Comparison of ENCODE assay signal across 27 cellular contexts in the genomic region with DNA sequence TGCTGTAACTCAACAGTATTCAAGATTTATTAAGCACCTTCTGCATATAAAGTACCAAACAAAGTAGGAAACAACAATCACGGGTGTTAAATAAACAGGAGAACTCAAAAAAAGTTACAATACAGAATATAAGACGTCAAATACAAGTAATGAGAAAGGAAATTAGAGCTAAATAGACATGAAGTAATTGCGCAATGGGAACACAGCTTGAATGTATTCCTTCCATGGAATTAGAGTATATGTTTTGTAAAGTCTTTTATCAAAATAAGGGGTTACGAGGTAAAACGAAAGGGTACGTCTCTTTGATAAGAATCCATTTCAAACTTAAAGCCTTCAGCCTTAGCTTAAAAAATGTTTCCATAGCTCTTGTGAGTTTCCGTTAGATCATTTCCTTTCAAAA.
"Had no signal": no experiment of that assay in that cellular context is flagged by ENCODE, and none has a peak within 500 bp of the region (broad histone marks: within the 10 kb centered on the region; RNA-seq: fewer than 3 reads in every experiment).

No MANE protein-coding gene starts in this region.

- ATAC-seq: activated CD4-positive, CD25-positive, alpha-beta regulatory T cell treated with anti-CD3 and anti-CD28 coated beads, Interleukin-2, amount 50 U/mL, for 24 hours; activated CD8-positive, alpha-beta T cell treated with anti-CD3 and anti-CD28 coated beads for 36 hours; activated T-cell treated with anti-CD3 and anti-CD28 coated beads, Interleukin-2, amount 50 U/mL, for 4 hours; activated T-helper 17 cell treated with anti-CD3 and anti-CD28 coated beads, Interleukin-2, amount 50 U/mL, for 72 hours; esophagus mucosa; T-helper 17 cell had no signal

- FAIRE-seq: astrocyte, bronchial epithelial cell had no signal

- H3K27ac ChIP-seq: adrenal gland, brain microvascular endothelial cell, coronary artery, dorsolateral prefrontal cortex, WERI-Rb-1 had no signal

- H3K9me3 ChIP-seq: adrenal gland had no signal

- H3K4me1 ChIP-seq: adrenal gland had no signal

- DNase-seq: activated B cell treated with CpG ODN at 0.5 μM for 24 hours; activated CD4-positive, alpha-beta T cell treated with anti-CD3 and anti-CD28 coated beads for 48 hours; activated CD4-positive, alpha-beta T cell treated with anti-CD3 and anti-CD28 coated beads, Interleukin-2, amount 50 U/mL, for 1 hour; activated CD4-positive, alpha-beta T cell treated with anti-CD3 and anti-CD28 coated beads, Interleukin-2, amount 50 U/mL, for 48 hours; activated CD8-positive, alpha-beta memory T cell treated with anti-CD3 and anti-CD28 coated beads for 24 hours; activated CD8-positive, alpha-beta T cell treated with anti-CD3 and anti-CD28 coated beads for 36 hours; activated effector memory CD4-positive, alpha-beta T cell treated with Interleukin-2 at 50 U/mL for 16 hours; activated gamma-delta T cell treated with Interleukin-2 at 50 U/mL for 16 hours; activated naive CD4-positive, alpha-beta T cell treated with anti-CD3 and anti-CD28 coated beads, Interleukin-2, amount 50 U/mL, for 16 hours; activated naive CD4-positive, alpha-beta T cell treated with Interleukin-2 at 50 U/mL for 16 hours; activated T-cell treated with anti-CD3 and anti-CD28 coated beads, Interleukin-2, amount 50 U/mL, for 4 hours; adrenal gland; amygdala; brain microvascular endothelial cell; dorsolateral prefrontal cortex; effector memory CD4-positive, alpha-beta T cell; endodermal cell; head of caudate nucleus; T-helper 17 cell; T1000; WERI-Rb-1 had no signal

- H3K36me3 ChIP-seq: adrenal gland, brain microvascular endothelial cell, WERI-Rb-1 had no signal

- H3K27me3 ChIP-seq: adrenal gland, brain microvascular endothelial cell, dorsolateral prefrontal cortex had no signal

- H3K4me3 ChIP-seq: adrenal gland, coronary artery, dorsolateral prefrontal cortex had no signal
